Comparison of ENCODE assay signal across 1 cellular context in genomic region chr2:42135381-42136312, GRCh38.
TF ChIP-seq lines count a peak whose summit lies in the region.

No MANE protein-coding gene starts in this region.

TF ChIP-seq in HepG2, 621 proteins besides CTCF, POLR2A, EP300 and RAD21 (continued from another document and continues in another):
- TF ChIP-seq ATF2 (CRISPR knock-in tag; IDR thresholded peaks at IDR 0.05) (peak; percentile 93), ZFY (CRISPR knock-in tag; IDR thresholded peaks at IDR 0.05) (peak; percentile 40; the same call in 1 of the 2 replicates), MAFG (CRISPR knock-in tag; IDR thresholded peaks at IDR 0.05) (no peak), ELK4 (CRISPR knock-in tag; IDR thresholded peaks at IDR 0.05; ENCODE audit: borderline replicate concordance) (no peak), ZBTB26 (CRISPR knock-in tag; IDR thresholded peaks at IDR 0.05; ENCODE audit: borderline replicate concordance) (no peak), LBX2 (CRISPR knock-in tag; IDR thresholded peaks at IDR 0.05; ENCODE audit: borderline replicate concordance) (no peak), EZH2 (conservative IDR thresholded peaks at IDR 0.05; ENCODE audit: low read depth, low read length) (no peak), IKZF5 (CRISPR knock-in tag; IDR thresholded peaks at IDR 0.05) (peak; percentile 98), TERF1 (CRISPR knock-in tag; IDR thresholded peaks at IDR 0.05) (no peak), ZSCAN31 (CRISPR knock-in tag; IDR thresholded peaks at IDR 0.05; ENCODE audit: low read depth) (peak; percentile 82; the same call in 1 of the 2 replicates), NR2F2 (IDR thresholded peaks at IDR 0.05; ENCODE audit: borderline replicate concordance, low read depth) (peak; percentile 96), JDP2 (CRISPR knock-in tag; IDR thresholded peaks at IDR 0.05; ENCODE audit: borderline replicate concordance) (no peak; the same call in 1 of the 2 replicates), KLF12 (CRISPR knock-in tag; IDR thresholded peaks at IDR 0.05; ENCODE audit: borderline replicate concordance) (peak; percentile 67; the same call in 1 of the 2 replicates), NAIF1 (CRISPR knock-in tag; IDR thresholded peaks at IDR 0.05; ENCODE audit: borderline replicate concordance) (0 out of 2 replicates have a peak, but pooled peaks have one; percentile 19), PAF1 (CRISPR knock-in tag; IDR thresholded peaks at IDR 0.05) (no peak), ZNF788 (CRISPR knock-in tag; IDR thresholded peaks at IDR 0.05; ENCODE audit: borderline replicate concordance) (peak; percentile 19; the same call in 1 of the 2 replicates), FOXA3 (CRISPR knock-in tag; IDR thresholded peaks at IDR 0.05) (peak; percentile 98), TOPORS (CRISPR knock-in tag; IDR thresholded peaks at IDR 0.05) (peak; percentile 45; the same call in 1 of the 2 replicates), ZNF468 (CRISPR knock-in tag; IDR thresholded peaks at IDR 0.05) (no peak), GABPB1 (CRISPR knock-in tag; IDR thresholded peaks at IDR 0.05) (peak; percentile 37; the same call in 1 of the 2 replicates), ZBTB8A (CRISPR knock-in tag; IDR thresholded peaks at IDR 0.05; ENCODE audit: borderline replicate concordance, low read depth) (0 out of 2 replicates have a peak, but pooled peaks have one; percentile 40), HOXA5 (CRISPR knock-in tag; IDR thresholded peaks at IDR 0.05) (peak; percentile 80), KAT7 (CRISPR knock-in tag; IDR thresholded peaks at IDR 0.05; ENCODE audit: borderline replicate concordance) (peak; percentile 97), ZNF614 (CRISPR knock-in tag; IDR thresholded peaks at IDR 0.05; ENCODE audit: borderline replicate concordance) (peak; percentile 87; the same call in 1 of the 2 replicates), ZNF432 (CRISPR knock-in tag; IDR thresholded peaks at IDR 0.05; ENCODE audit: borderline replicate concordance) (no peak), STAG1 (CRISPR knock-in tag; IDR thresholded peaks at IDR 0.05) (peak; percentile 44), AKAP8 (CRISPR knock-in tag; IDR thresholded peaks at IDR 0.05) (peak; percentile 83; the same call in 1 of the 2 replicates), RARA (CRISPR knock-in tag; IDR thresholded peaks at IDR 0.05) (peak; percentile 97), ZBTB10 (CRISPR knock-in tag; IDR thresholded peaks at IDR 0.05; ENCODE audit: borderline replicate concordance) (peak; percentile 85; the same call in 1 of the 2 replicates), HOXA3 (CRISPR knock-in tag; IDR thresholded peaks at IDR 0.05) (peak; percentile 92), ZNF296 (CRISPR knock-in tag; conservative IDR thresholded peaks at IDR 0.05) (peak; percentile 100), BCL3 (CRISPR knock-in tag; IDR thresholded peaks at IDR 0.05) (peak; percentile 21; the same call in 1 of the 2 replicates), GTF2F1 (IDR thresholded peaks at IDR 0.05; ENCODE audit: low read length) (no peak), ZBTB21 (CRISPR knock-in tag; IDR thresholded peaks at IDR 0.05) (0 out of 2 replicates have a peak, but pooled peaks have one; percentile 33), ZNF282 (IDR thresholded peaks at IDR 0.05; ENCODE audit: partially characterized antibody) (no peak), ATAD3A (CRISPR knock-in tag; IDR thresholded peaks at IDR 0.05) (no peak), TOE1 (CRISPR knock-in tag; IDR thresholded peaks at IDR 0.05) (peak; percentile 83), HINFP (CRISPR knock-in tag; IDR thresholded peaks at IDR 0.05; ENCODE audit: low read depth) (no peak; the same call in 1 of the 2 replicates), ZNF597 (CRISPR knock-in tag; IDR thresholded peaks at IDR 0.05) (no peak), KMT2B (CRISPR knock-in tag; IDR thresholded peaks at IDR 0.05) (peak; percentile 73; the same call in 1 of the 2 replicates), THAP7 (CRISPR knock-in tag; IDR thresholded peaks at IDR 0.05) (no peak), KLF11 (CRISPR knock-in tag; IDR thresholded peaks at IDR 0.05) (peak; percentile 83), SPEN (CRISPR knock-in tag; IDR thresholded peaks at IDR 0.05; ENCODE audit: low read depth) (0 out of 2 replicates have a peak, but pooled peaks have one; percentile 52), MYPOP (CRISPR knock-in tag; IDR thresholded peaks at IDR 0.05) (peak; percentile 82; the same call in 1 of the 2 replicates), PHF21A (CRISPR knock-in tag; IDR thresholded peaks at IDR 0.05) (peak; percentile 92), NPAS2 (CRISPR knock-in tag; IDR thresholded peaks at IDR 0.05; ENCODE audit: borderline replicate concordance) (no peak), ZBTB46 (CRISPR knock-in tag; IDR thresholded peaks at IDR 0.05; ENCODE audit: borderline replicate concordance) (no peak), TBL1XR1 (IDR thresholded peaks at IDR 0.05; ENCODE audit: borderline replicate concordance, low read length, partially characterized antibody) (no peak)
